In genomic region chr2:71129891-71130324, GRCh38 we compare ENCODE assay signal across 8 cellular contexts. TPM values are rescaled to one million over a fixed set of nuclear protein-coding genes. Genes with fewer than 3 reads are reported as not detected.
DNase-seq lines count a peak whose midpoint lies in the region; ATAC-seq lines count a peak whose summit lies in the region.

Gene MCEE, minus strand, starts transcription at chr2:71130229. Its CDS starts 10 bp downstream, at chr2:71130219.

- H3K4me1 Mint-ChIP-seq in activated naive CD4-positive, alpha-beta T cell treated with anti-CD3 and anti-CD28 coated beads, Interleukin-2, amount 10 ng/mL, durations not matched to agents 7 days and 5 days = peaks cover 12% of the 10 kb centered on the region

- CTCF ChIA-PET in activated naive CD4-positive, alpha-beta T cell treated with anti-CD3 and anti-CD28 coated beads, Interleukin-2, amount 10 ng/mL, durations not matched to agents 7 days and 5 days (lab: Charles Lee) = interaction anchor here (1.0 to 2.2 kb wide), 3 partner anchors 29 to 59 kb away, joined by 3 to 9 read pairs (median 3); no protein-coding TSS in a partner anchor

- peak; percentile 68 for DNase-seq in GM04504 (ENCODE audit: low read depth)
- peak; percentile 85 for DNase-seq in HCEC 1CT
- DNase-seq in MG63 = peak; percentile 87
- peak; percentile 91 for DNase-seq in SK-MEL-5 (ENCODE audit: low read depth, low spot score)
- DNase-seq in activated naive CD4-positive, alpha-beta T cell treated with anti-CD3 and anti-CD28 coated beads, Interleukin-2, amount 10 ng/mL, durations not matched to agents 7 days and 5 days = peak; percentile 94
- DNase-seq in Right ventricle myocardium inferior (ENCODE audit: missing footprints) = peak; percentile 96
- DNase-seq in posterior cingulate gyrus = peak; percentile 83 to 98 (median 86)
- peak; percentile 93 for DNase-seq in ureter (ENCODE audit: low spot score)

- peaks cover 9% of the 10 kb centered on the region for H3K36me3 Mint-ChIP-seq in activated naive CD4-positive, alpha-beta T cell treated with anti-CD3 and anti-CD28 coated beads, Interleukin-2, amount 10 ng/mL, durations not matched to agents 7 days and 5 days

- no peaks in the 10 kb centered on the region for H3K9me3 ChIP-seq in MG63

- intact Hi-C loops in Right ventricle myocardium inferior (cut with DNase I) (loop anchor here (2.0 kb wide), 1 partner anchor 61 kb away; the partner anchor contains the start of gene NAGK), posterior cingulate gyrus (cut with DNase I) (loop anchor here (2.0 kb wide), 1 partner anchor 61 kb away; the partner anchor contains the start of gene NAGK)

- no peak within 1 kb of the TSS for H3K27ac Mint-ChIP-seq in activated naive CD4-positive, alpha-beta T cell treated with anti-CD3 and anti-CD28 coated beads, Interleukin-2, amount 10 ng/mL, durations not matched to agents 7 days and 5 days

- in situ Hi-C loops in SK-MEL-5 (cut with HindIII; ENCODE audit: low pct_unique_long_range_greater_than_20kb, low sequenced_read_pairs) = no loop called here

- ATAC-seq in Right ventricle myocardium inferior = peak; percentile 97

- peak within 1 kb of the TSS; percentile 95 for H3K4me3 ChIP-seq in MG63

- no peak within 1 kb of the TSS for H3K4me3 Mint-ChIP-seq in activated naive CD4-positive, alpha-beta T cell treated with anti-CD3 and anti-CD28 coated beads, Interleukin-2, amount 10 ng/mL, durations not matched to agents 7 days and 5 days

- H3K36me3 ChIP-seq in MG63 = peaks cover 38% of the 10 kb centered on the region

- H3K9me3 Mint-ChIP-seq in activated naive CD4-positive, alpha-beta T cell treated with anti-CD3 and anti-CD28 coated beads, Interleukin-2, amount 10 ng/mL, durations not matched to agents 7 days and 5 days = no peaks in the 10 kb centered on the region

- no peaks in the 10 kb centered on the region for H3K27me3 ChIP-seq in MG63

- no peaks in the 10 kb centered on the region for H3K27me3 Mint-ChIP-seq in activated naive CD4-positive, alpha-beta T cell treated with anti-CD3 and anti-CD28 coated beads, Interleukin-2, amount 10 ng/mL, durations not matched to agents 7 days and 5 days

RNA-seq across cellular contexts. Expression of gene MCEE, which starts in this region (rescaled TPM):
- 13.0 and 23.9 TPM in 2 replicates for total RNA-seq in MG63 (2014; rRNA removed; shearing (Covaris generic); ENCODE audit: low replicate concordance)
- total RNA-seq in SK-MEL-5 (2014; rRNA removed; shearing (Covaris generic)) = 11.1 and 12.0 TPM in 2 replicates
- 7.8 and 11.5 TPM in 2 replicates for polyA plus RNA-seq in SK-MEL-5 (2015; cell fraction: cytosol; rRNA removed)
- polyA plus RNA-seq in SK-MEL-5 (2015; cell fraction: nucleus; rRNA removed) = 8.8 and 33.7 TPM in 2 replicates
- total RNA-seq in Right ventricle myocardium inferior (42.2 TPM), ureter (26.3 TPM)

Comparison
In these comparisons a context has a peak if more than half of its experiments do, and no peak if none do; other contexts are left out.
1. Peak in every context shown above with its lines: DNase-seq, ATAC-seq and H3K4me3 ChIP-seq.